ENCODE assay signal across 8 cellular contexts in genomic region chr3:157156844-157157635, GRCh38. TPM values are rescaled to one million over a fixed set of nuclear protein-coding genes. Genes with fewer than 3 reads are reported as not detected.
DNase-seq lines count a peak whose midpoint lies in the region; ATAC-seq and TF ChIP-seq lines count a peak whose summit lies in the region.

No MANE protein-coding gene starts in this region.

- H3K9me3 ChIP-seq in esophagus squamous epithelium = no peaks in the 10 kb centered on the region
- H3K9me3 ChIP-seq in testis = no peaks in the 10 kb centered on the region

- WGBS in esophagus squamous epithelium, 2 donors = 47 to 51% methylated on average over 7 of the region's 7 CpGs
- WGBS in testis, 2 donors = 52 to 56% methylated on average over 7 of the region's 7 CpGs

- intact Hi-C loops in esophagus squamous epithelium (cut with DNase I) = no loop called here
- intact Hi-C loops in testis (cut with DNase I; ENCODE audit: low total_unique reads) = no loop called here
- intact Hi-C loops in left colon (cut with DNase I, micrococcal nuclease) = no loop called here

- DNase-seq in NCI-H82 (lab: John Stamatoyannopoulos, UW) = peak; percentile 61
- DNase-seq in NCI-H82 treated with DMSO at 0.1 percent for 48 hours (lab: John Stamatoyannopoulos, UW; ENCODE audit: unreplicated experiment) = no peak
- DNase-seq in RKO (ENCODE audit: low spot score) = peak; percentile 49
- no peak for DNase-seq in esophagus squamous epithelium (lab: John Stamatoyannopoulos, UW)
- DNase-seq in nucleus accumbens (lab: John Stamatoyannopoulos, UW) = no peak
- DNase-seq in testis = no peak
- no peak for DNase-seq in left colon

- H3K4me1 ChIP-seq in esophagus squamous epithelium (peaks cover 38 to 74% (median 53%) of the 10 kb centered on the region in 3 donors), testis (peaks cover 55% of the 10 kb centered on the region)

- no peak for ATAC-seq in left colon

- peaks cover 8 to 64% (median 14%) of the 10 kb centered on the region in 3 donors for H3K36me3 ChIP-seq in esophagus squamous epithelium
- H3K36me3 ChIP-seq in testis (ENCODE audit: low read depth, missing control alignments) = no peaks in the 10 kb centered on the region

- no peak for TF ChIP-seq POLR2A in esophagus squamous epithelium (IDR thresholded peaks at IDR 0.05)
- no peak for TF ChIP-seq POLR2A in testis (IDR thresholded peaks at IDR 0.05)

- H3K27ac ChIP-seq in esophagus squamous epithelium (peak overlapping the region in 2 of 4 donors; percentile 21 to 98), skin epidermis (no peak overlapping the region), testis (no peak overlapping the region)

- H3K27me3 ChIP-seq in esophagus squamous epithelium (no peaks in the 10 kb centered on the region), testis (no peaks in the 10 kb centered on the region)

- TF ChIP-seq CTCF in esophagus squamous epithelium (IDR thresholded peaks at IDR 0.05) (no peak), testis (IDR thresholded peaks at IDR 0.05) (no peak)

- H3K4me3 ChIP-seq in esophagus squamous epithelium (peak overlapping the region in 3 of 4 donors; percentile 78 to 97 (median 78)), skin epidermis (peak overlapping the region in 5 of 7 experiments; percentile 16 to 98 (median 88)), testis (no peak overlapping the region)

RNA-seq across cellular contexts. Expression of gene CCNL1, which starts 2.9 kb away (rescaled TPM):
- total RNA-seq in esophagus squamous epithelium = 100 to 1,000 TPM in 2 of 4 donors, 10 to 100 TPM in 2; 51.0 to 185 (median 121) TPM
- total RNA-seq in testis = 100 to 1,000 TPM; 168 to 200 TPM
- 46.1 TPM for polyA plus RNA-seq in testis (ENCODE audit: insufficient read depth, low read depth, low replicate concordance)
- total RNA-seq in left colon = 100 to 1,000 TPM; 103 to 128 TPM

Comparison
In these comparisons a context has a peak if more than half of its experiments do, and no peak if none do; other contexts are left out.
1. DNase-seq: peak in NCI-H82 (single experiment) and RKO (single experiment); none in NCI-H82 treated with DMSO at 0.1 percent for 48 hours (single experiment), esophagus squamous epithelium (single experiment), nucleus accumbens (0 of 56), testis (single experiment) and left colon (0 of 2).
2. H3K4me3 ChIP-seq: peak in esophagus squamous epithelium (3 of 4) and skin epidermis (5 of 7); none in testis (0 of 2).